Comparison of ENCODE assay signal across 1 cellular context in genomic region chr9:34124923-34125322, GRCh38.
TF ChIP-seq lines count a peak whose summit lies in the region.

No MANE protein-coding gene starts in this region.

TF ChIP-seq in H1, 55 proteins besides CTCF, POLR2A, EP300 and RAD21 (continued from another document):
- TF ChIP-seq GABPA (IDR thresholded peaks at IDR 0.05; ENCODE audit: borderline replicate concordance, insufficient read depth, low read length) (no peak), SAP30 (IDR thresholded peaks at IDR 0.05; ENCODE audit: insufficient read depth, insufficient replicate concordance, low read length) (no peak), POU5F1 (IDR thresholded peaks at IDR 0.05; ENCODE audit: low read depth, low read length) (no peak), SP1 (IDR thresholded peaks at IDR 0.05; ENCODE audit: low read depth, low read length) (no peak), JUND (IDR thresholded peaks at IDR 0.05; ENCODE audit: low read length) (no peak), TBP (IDR thresholded peaks at IDR 0.05; ENCODE audit: low read depth, low read length) (no peak)
